16 cellular contexts compared by ENCODE assay signal in the genomic region with DNA sequence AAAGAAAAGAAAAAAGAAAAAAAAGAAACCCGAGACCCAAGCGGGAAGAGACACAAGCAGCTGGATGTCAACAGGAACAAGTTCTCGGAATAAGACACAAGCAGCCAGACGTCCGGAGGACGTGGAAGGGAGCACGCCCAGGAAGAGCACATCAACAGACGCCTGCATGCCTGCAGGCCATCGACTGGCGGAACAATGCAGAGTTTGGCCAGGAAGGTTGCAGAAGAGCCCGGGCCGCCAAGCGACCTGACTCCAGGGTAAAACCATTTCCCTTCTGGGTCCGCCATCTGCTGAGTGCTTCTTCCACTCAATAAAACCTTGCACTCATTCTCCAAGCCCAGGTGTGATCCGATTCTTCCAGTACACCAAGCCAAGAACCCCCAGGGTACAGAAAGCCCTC.
"Had no signal": no experiment of that assay in that cellular context is flagged by ENCODE, and none has a peak within 500 bp of the region (broad histone marks: within the 10 kb centered on the region; RNA-seq: fewer than 3 reads in every experiment).

No MANE protein-coding gene starts in this region.

- H3K4me3 Mint-ChIP-seq: naive thymus-derived CD8-positive, alpha-beta T cell; stimulated activated effector memory CD8-positive, alpha-beta T cell treated with anti-CD3 and anti-CD28 coated beads, Interleukin-12 subunit alpha, Interleukin-12 subunit beta, amount 100 ng/mL, for 72 hours; stimulated activated naive CD8-positive, alpha-beta T cell treated with anti-CD3 and anti-CD28 coated beads, Interleukin-15, Interleukin-2, amounts not matched to agents 100 ng/mL and 50 ng/mL, for 24 hours had no signal

- H3K27ac Mint-ChIP-seq: naive thymus-derived CD8-positive, alpha-beta T cell; stimulated activated effector memory CD8-positive, alpha-beta T cell treated with anti-CD3 and anti-CD28 coated beads, Interleukin-12 subunit alpha, Interleukin-12 subunit beta, amount 100 ng/mL, for 72 hours; stimulated activated naive CD8-positive, alpha-beta T cell treated with anti-CD3 and anti-CD28 coated beads, Interleukin-15, Interleukin-2, amounts not matched to agents 100 ng/mL and 50 ng/mL, for 24 hours had no signal

- H3K27ac ChIP-seq: neutrophil, psoas muscle, right lobe of liver, tibial artery had no signal

- H3K9me3 Mint-ChIP-seq: naive thymus-derived CD8-positive, alpha-beta T cell; stimulated activated naive CD8-positive, alpha-beta T cell treated with anti-CD3 and anti-CD28 coated beads, Interleukin-15, Interleukin-2, amounts not matched to agents 100 ng/mL and 50 ng/mL, for 24 hours had no signal

- H3K4me1 Mint-ChIP-seq: naive thymus-derived CD8-positive, alpha-beta T cell; stimulated activated effector memory CD8-positive, alpha-beta T cell treated with anti-CD3 and anti-CD28 coated beads, Interleukin-12 subunit alpha, Interleukin-12 subunit beta, amount 100 ng/mL, for 72 hours had no signal

- H3K4me1 ChIP-seq: psoas muscle, right lobe of liver, tibial artery had no signal

- H3K27me3 ChIP-seq: neutrophil, right lobe of liver, tibial artery had no signal

- H3K27me3 Mint-ChIP-seq: naive thymus-derived CD8-positive, alpha-beta T cell; stimulated activated naive CD8-positive, alpha-beta T cell treated with anti-CD3 and anti-CD28 coated beads, Interleukin-15, Interleukin-2, amounts not matched to agents 100 ng/mL and 50 ng/mL, for 24 hours had no signal

- DNase-seq: dermis blood vessel endothelial cell; foreskin melanocyte; head of caudate nucleus; hippocampal formation; mammary epithelial cell; naive thymus-derived CD8-positive, alpha-beta T cell; psoas muscle; retina; right lobe of liver; stimulated activated CD4-positive, alpha-beta T cell treated with anti-CD3 and anti-CD28 coated beads, Interleukin-4, amount 100 ng/mL, for 1 hour; stimulated activated CD8-positive, alpha-beta memory T cell treated with anti-CD3 and anti-CD28 coated beads, Interleukin-4, amount 100 ng/mL, for 48 hours; tibial artery had no signal

- H3K9me3 ChIP-seq: mucosa of descending colon, neutrophil, psoas muscle, right lobe of liver, tibial artery had no signal

- H3K36me3 Mint-ChIP-seq: naive thymus-derived CD8-positive, alpha-beta T cell; stimulated activated effector memory CD8-positive, alpha-beta T cell treated with anti-CD3 and anti-CD28 coated beads, Interleukin-12 subunit alpha, Interleukin-12 subunit beta, amount 100 ng/mL, for 72 hours had no signal
